In the genomic region with DNA sequence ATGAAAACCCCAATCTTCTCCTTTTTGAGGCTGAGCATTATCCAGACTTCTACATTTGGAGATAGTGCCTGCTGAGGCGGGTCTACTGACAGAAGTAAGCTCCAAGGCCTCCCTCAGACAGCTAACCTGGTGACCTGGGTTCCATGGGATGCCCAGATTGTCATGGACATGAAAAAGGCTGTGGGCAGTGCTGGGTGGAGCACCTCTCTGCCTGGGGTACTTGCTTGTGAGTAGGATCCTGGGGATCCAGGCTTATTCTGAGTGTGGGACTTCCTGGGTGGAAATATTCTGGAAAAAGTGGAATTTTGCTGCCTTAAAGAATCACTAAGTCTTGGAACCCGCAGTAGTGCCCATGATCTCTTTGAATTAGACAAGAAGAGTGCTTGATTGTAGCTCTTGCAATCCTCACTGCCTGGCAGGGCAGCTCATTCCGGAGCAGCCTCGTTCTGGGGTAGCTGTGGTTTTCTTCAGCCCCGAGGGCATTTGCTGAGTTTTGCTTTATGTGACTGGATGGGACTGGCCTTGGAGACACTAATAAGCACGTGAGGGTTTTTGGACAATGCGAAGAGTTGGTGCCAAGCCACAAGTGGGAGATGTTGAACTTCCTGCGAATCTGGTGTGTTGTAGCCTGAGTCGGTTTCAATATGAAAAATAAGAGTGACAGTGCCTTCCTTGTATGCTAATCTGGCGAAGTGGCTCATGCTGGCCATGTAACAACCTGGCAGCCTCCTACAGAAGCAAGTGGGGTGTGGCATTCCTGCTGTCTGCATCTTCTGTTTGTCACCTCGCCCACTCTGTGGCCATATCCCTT, we compare ENCODE assay signal across 1 cellular context.
TF ChIP-seq lines count a peak whose summit lies in the region.

No MANE protein-coding gene starts in this region.

TF ChIP-seq in WTC11, 78 proteins besides CTCF, POLR2A, EP300 and RAD21 (continued from another document):
- TF ChIP-seq ZNF532 (CRISPR knock-in tag; IDR thresholded peaks at IDR 0.05; ENCODE audit: borderline replicate concordance) (no peak), ATF6 (CRISPR knock-in tag; IDR thresholded peaks at IDR 0.05) (no peak), ETV6 (CRISPR knock-in tag; IDR thresholded peaks at IDR 0.05) (no peak), ESRRA (CRISPR knock-in tag; IDR thresholded peaks at IDR 0.05; ENCODE audit: borderline replicate concordance) (no peak), GABPB1 (CRISPR knock-in tag; IDR thresholded peaks at IDR 0.05) (no peak), NR3C1 (CRISPR knock-in tag; conservative IDR thresholded peaks at IDR 0.05; ENCODE audit: low read depth) (no peak), TEAD4 (CRISPR knock-in tag; IDR thresholded peaks at IDR 0.05) (no peak), ERG (CRISPR knock-in tag; IDR thresholded peaks at IDR 0.05) (no peak), NR2C2 (CRISPR knock-in tag; IDR thresholded peaks at IDR 0.05) (no peak), OVOL2 (CRISPR knock-in tag; IDR thresholded peaks at IDR 0.05; ENCODE audit: borderline replicate concordance) (no peak), IRF2 (CRISPR knock-in tag; IDR thresholded peaks at IDR 0.05; ENCODE audit: borderline replicate concordance, low read depth) (no peak)
- TF ChIP-seq, protein P1, sequence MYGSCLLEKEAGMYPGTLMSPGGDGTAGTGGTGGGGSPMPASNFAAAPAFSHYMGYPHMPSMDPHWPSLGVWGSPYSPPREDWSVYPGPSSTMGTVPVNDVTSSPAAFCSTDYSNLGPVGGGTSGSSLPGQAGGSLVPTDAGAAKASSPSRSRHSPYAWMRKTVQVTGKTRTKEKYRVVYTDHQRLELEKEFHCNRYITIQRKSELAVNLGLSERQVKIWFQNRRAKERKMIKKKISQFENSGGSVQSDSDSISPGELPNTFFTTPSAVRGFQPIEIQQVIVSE (CRISPR knock-in tag; IDR thresholded peaks at IDR 0.05; ENCODE audit: borderline replicate concordance), result no peak
- TF ChIP-seq, protein P2, sequence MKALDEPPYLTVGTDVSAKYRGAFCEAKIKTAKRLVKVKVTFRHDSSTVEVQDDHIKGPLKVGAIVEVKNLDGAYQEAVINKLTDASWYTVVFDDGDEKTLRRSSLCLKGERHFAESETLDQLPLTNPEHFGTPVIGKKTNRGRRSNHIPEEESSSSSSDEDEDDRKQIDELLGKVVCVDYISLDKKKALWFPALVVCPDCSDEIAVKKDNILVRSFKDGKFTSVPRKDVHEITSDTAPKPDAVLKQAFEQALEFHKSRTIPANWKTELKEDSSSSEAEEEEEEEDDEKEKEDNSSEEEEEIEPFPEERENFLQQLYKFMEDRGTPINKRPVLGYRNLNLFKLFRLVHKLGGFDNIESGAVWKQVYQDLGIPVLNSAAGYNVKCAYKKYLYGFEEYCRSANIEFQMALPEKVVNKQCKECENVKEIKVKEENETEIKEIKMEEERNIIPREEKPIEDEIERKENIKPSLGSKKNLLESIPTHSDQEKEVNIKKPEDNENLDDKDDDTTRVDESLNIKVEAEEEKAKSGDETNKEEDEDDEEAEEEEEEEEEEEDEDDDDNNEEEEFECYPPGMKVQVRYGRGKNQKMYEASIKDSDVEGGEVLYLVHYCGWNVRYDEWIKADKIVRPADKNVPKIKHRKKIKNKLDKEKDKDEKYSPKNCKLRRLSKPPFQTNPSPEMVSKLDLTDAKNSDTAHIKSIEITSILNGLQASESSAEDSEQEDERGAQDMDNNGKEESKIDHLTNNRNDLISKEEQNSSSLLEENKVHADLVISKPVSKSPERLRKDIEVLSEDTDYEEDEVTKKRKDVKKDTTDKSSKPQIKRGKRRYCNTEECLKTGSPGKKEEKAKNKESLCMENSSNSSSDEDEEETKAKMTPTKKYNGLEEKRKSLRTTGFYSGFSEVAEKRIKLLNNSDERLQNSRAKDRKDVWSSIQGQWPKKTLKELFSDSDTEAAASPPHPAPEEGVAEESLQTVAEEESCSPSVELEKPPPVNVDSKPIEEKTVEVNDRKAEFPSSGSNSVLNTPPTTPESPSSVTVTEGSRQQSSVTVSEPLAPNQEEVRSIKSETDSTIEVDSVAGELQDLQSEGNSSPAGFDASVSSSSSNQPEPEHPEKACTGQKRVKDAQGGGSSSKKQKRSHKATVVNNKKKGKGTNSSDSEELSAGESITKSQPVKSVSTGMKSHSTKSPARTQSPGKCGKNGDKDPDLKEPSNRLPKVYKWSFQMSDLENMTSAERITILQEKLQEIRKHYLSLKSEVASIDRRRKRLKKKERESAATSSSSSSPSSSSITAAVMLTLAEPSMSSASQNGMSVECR (CRISPR knock-in tag; IDR thresholded peaks at IDR 0.05; ENCODE audit: borderline replicate concordance), result no peak
